Comparison of ENCODE assay signal across 14 cellular contexts in the genomic region with DNA sequence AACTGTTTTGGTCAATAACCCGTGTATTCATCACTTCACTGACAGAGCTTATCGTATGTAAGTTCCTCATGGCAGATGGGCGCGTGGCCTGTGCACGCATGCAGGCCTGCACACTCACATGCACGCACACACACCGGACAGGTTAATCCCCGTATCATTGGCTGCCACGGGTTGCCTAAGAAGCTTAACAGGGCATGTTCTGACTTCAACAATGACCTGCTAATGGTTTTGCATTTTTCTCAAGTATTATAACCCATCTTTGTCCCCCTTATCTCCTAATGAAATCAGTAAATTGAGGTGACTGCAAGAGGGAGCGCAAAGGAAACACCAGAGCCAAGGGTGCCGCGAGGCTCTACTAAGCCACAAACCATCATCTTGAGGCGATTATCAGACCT.
"Had no signal": no experiment of that assay in that cellular context is flagged by ENCODE, and none has a peak within 500 bp of the region (broad histone marks: within the 10 kb centered on the region; RNA-seq: fewer than 3 reads in every experiment).

No MANE protein-coding gene starts in this region.

- H3K9me3 ChIP-seq: heart left ventricle, left ventricle myocardium inferior, ovary had no signal

- ATAC-seq: activated CD4-positive, CD25-positive, alpha-beta regulatory T cell treated with anti-CD3 and anti-CD28 coated beads, Interleukin-2, amount 50 U/mL, for 24 hours; heart left ventricle had no signal

- DNase-seq: activated CD4-positive, alpha-beta T cell treated with anti-CD3 and anti-CD28 coated beads, Interleukin-2, amount 50 U/mL, for 4 hours; activated naive CD4-positive, alpha-beta T cell treated with anti-CD3 and anti-CD28 coated beads, Interleukin-2, amount 10 ng/mL, durations not matched to agents 7 days and 5 days; caudate nucleus; cortex of kidney; effector CD8-positive, alpha-beta T cell; heart left ventricle; left ventricle myocardium inferior; ovary; retina; stimulated activated CD4-positive, alpha-beta T cell treated with anti-CD3 and anti-CD28 coated beads, Interleukin-15, amount 100 ng/mL, for 24 hours; stimulated activated CD4-positive, alpha-beta T cell treated with anti-CD3 and anti-CD28 coated beads, Interleukin-4, amount 100 ng/mL, for 24 hours had no signal

- H3K36me3 Mint-ChIP-seq: activated naive CD4-positive, alpha-beta T cell treated with anti-CD3 and anti-CD28 coated beads, Interleukin-2, amount 10 ng/mL, durations not matched to agents 7 days and 5 days; memory B cell had no signal

- H3K9me3 Mint-ChIP-seq: activated naive CD4-positive, alpha-beta T cell treated with anti-CD3 and anti-CD28 coated beads, Interleukin-2, amount 10 ng/mL, durations not matched to agents 7 days and 5 days; memory B cell had no signal

- H3K27me3 ChIP-seq: ovary had no signal

- H3K4me1 Mint-ChIP-seq: memory B cell had no signal

- H3K4me3 Mint-ChIP-seq: activated naive CD4-positive, alpha-beta T cell treated with anti-CD3 and anti-CD28 coated beads, Interleukin-2, amount 10 ng/mL, durations not matched to agents 7 days and 5 days; memory B cell had no signal

- H3K4me3 ChIP-seq: left ventricle myocardium inferior, ovary had no signal

- H3K27ac Mint-ChIP-seq: activated naive CD4-positive, alpha-beta T cell treated with anti-CD3 and anti-CD28 coated beads, Interleukin-2, amount 10 ng/mL, durations not matched to agents 7 days and 5 days; activated T-helper 2 cell treated with anti-CD3 and anti-CD28 coated beads, Interferon-gamma antibody, Interleukin-2, Interleukin-4, amounts not matched to agents 10 μg/mL and 5 μg/mL and 100 μg/mL, durations not matched to agents 14 hours and 24 hours and 36 hours; memory B cell had no signal

- H3K36me3 ChIP-seq: heart left ventricle, left ventricle myocardium inferior, ovary had no signal

- H3K27ac ChIP-seq: heart left ventricle, left ventricle myocardium inferior, ovary had no signal
